In genomic region chr9:121309171-121309570, GRCh38 we compare ENCODE assay signal across 19 cellular contexts.
"Had no signal": no experiment of that assay in that cellular context is flagged by ENCODE, and none has a peak within 500 bp of the region (broad histone marks: within the 10 kb centered on the region; RNA-seq: fewer than 3 reads in every experiment).

No MANE protein-coding gene starts in this region.

- DNase-seq: activated B cell treated with CpG ODN at 0.5 μM for 24 hours; activated CD4-positive, alpha-beta memory T cell treated with anti-CD3 and anti-CD28 coated beads for 36 hours; activated CD4-positive, alpha-beta T cell treated with anti-CD3 and anti-CD28 coated beads for 4 hours; activated naive CD4-positive, alpha-beta T cell; activated naive CD8-positive, alpha-beta T cell treated with anti-CD3 and anti-CD28 coated beads, Interleukin-2, amount 10 ng/mL, durations not matched to agents 7 days and 5 days; amygdala; effector CD8-positive, alpha-beta T cell; small intestine; stimulated activated CD4-positive, alpha-beta T cell treated with anti-CD3 and anti-CD28 coated beads, Interleukin-4, amount 100 ng/mL, for 1 hour; stimulated activated naive CD8-positive, alpha-beta T cell treated with anti-CD3 and anti-CD28 coated beads, Interleukin-15, amount 100 ng/mL, for 72 hours; testis had no signal

- H3K27ac Mint-ChIP-seq: activated B cell treated with CpG ODN at 0.5 μM for 24 hours; activated CD4-positive, alpha-beta memory T cell treated with anti-CD3 and anti-CD28 coated beads for 36 hours; activated naive CD8-positive, alpha-beta T cell treated with anti-CD3 and anti-CD28 coated beads, Interleukin-2, amount 10 ng/mL, durations not matched to agents 7 days and 5 days; brain; mesothelial cell of epicardium; nephron; stimulated activated naive CD8-positive, alpha-beta T cell treated with anti-CD3 and anti-CD28 coated beads, Interleukin-15, amount 100 ng/mL, for 72 hours; T-helper 2 cell treated with Interferon-gamma antibody and Interleukin-4, amounts not matched to agents 5 μg/mL and 100 μg/mL, for 36 hours had no signal

- H3K27ac ChIP-seq: hepatocyte, SK-N-MC, testis, upper lobe of right lung had no signal

- H3K9me3 ChIP-seq: testis, upper lobe of right lung had no signal

- H3K4me3 ChIP-seq: hepatocyte, SK-N-MC, testis, upper lobe of right lung had no signal

- H3K4me1 Mint-ChIP-seq: activated B cell treated with CpG ODN at 0.5 μM for 24 hours; activated naive CD8-positive, alpha-beta T cell treated with anti-CD3 and anti-CD28 coated beads, Interleukin-2, amount 10 ng/mL, durations not matched to agents 7 days and 5 days; brain; mesothelial cell of epicardium; nephron; stimulated activated naive CD8-positive, alpha-beta T cell treated with anti-CD3 and anti-CD28 coated beads, Interleukin-15, amount 100 ng/mL, for 72 hours had no signal

- H3K27me3 ChIP-seq: hepatocyte, testis, upper lobe of right lung had no signal

- H3K9me3 Mint-ChIP-seq: activated B cell treated with CpG ODN at 0.5 μM for 24 hours; activated CD4-positive, alpha-beta memory T cell treated with anti-CD3 and anti-CD28 coated beads for 36 hours; activated naive CD8-positive, alpha-beta T cell treated with anti-CD3 and anti-CD28 coated beads, Interleukin-2, amount 10 ng/mL, durations not matched to agents 7 days and 5 days; brain; mesothelial cell of epicardium; nephron; stimulated activated naive CD8-positive, alpha-beta T cell treated with anti-CD3 and anti-CD28 coated beads, Interleukin-15, amount 100 ng/mL, for 72 hours; T-helper 2 cell treated with Interferon-gamma antibody and Interleukin-4, amounts not matched to agents 5 μg/mL and 100 μg/mL, for 36 hours had no signal

- ATAC-seq: left colon; stimulated activated naive CD8-positive, alpha-beta T cell treated with anti-CD3 and anti-CD28 coated beads, Interleukin-15, amount 100 ng/mL, for 72 hours; upper lobe of right lung had no signal

- H3K36me3 Mint-ChIP-seq: activated CD4-positive, alpha-beta memory T cell treated with anti-CD3 and anti-CD28 coated beads for 36 hours; activated naive CD8-positive, alpha-beta T cell treated with anti-CD3 and anti-CD28 coated beads, Interleukin-2, amount 10 ng/mL, durations not matched to agents 7 days and 5 days had no signal

- H3K27me3 Mint-ChIP-seq: activated B cell treated with CpG ODN at 0.5 μM for 24 hours; activated CD4-positive, alpha-beta memory T cell treated with anti-CD3 and anti-CD28 coated beads for 36 hours; activated naive CD8-positive, alpha-beta T cell treated with anti-CD3 and anti-CD28 coated beads, Interleukin-2, amount 10 ng/mL, durations not matched to agents 7 days and 5 days; stimulated activated naive CD8-positive, alpha-beta T cell treated with anti-CD3 and anti-CD28 coated beads, Interleukin-15, amount 100 ng/mL, for 72 hours had no signal

- H3K4me3 Mint-ChIP-seq: activated B cell treated with CpG ODN at 0.5 μM for 24 hours; activated CD4-positive, alpha-beta memory T cell treated with anti-CD3 and anti-CD28 coated beads for 36 hours; activated naive CD8-positive, alpha-beta T cell treated with anti-CD3 and anti-CD28 coated beads, Interleukin-2, amount 10 ng/mL, durations not matched to agents 7 days and 5 days; brain; mesothelial cell of epicardium; nephron; stimulated activated naive CD8-positive, alpha-beta T cell treated with anti-CD3 and anti-CD28 coated beads, Interleukin-15, amount 100 ng/mL, for 72 hours; T-helper 2 cell treated with Interferon-gamma antibody and Interleukin-4, amounts not matched to agents 5 μg/mL and 100 μg/mL, for 36 hours had no signal
